ENCODE assay signal across 8 cellular contexts in the genomic region with DNA sequence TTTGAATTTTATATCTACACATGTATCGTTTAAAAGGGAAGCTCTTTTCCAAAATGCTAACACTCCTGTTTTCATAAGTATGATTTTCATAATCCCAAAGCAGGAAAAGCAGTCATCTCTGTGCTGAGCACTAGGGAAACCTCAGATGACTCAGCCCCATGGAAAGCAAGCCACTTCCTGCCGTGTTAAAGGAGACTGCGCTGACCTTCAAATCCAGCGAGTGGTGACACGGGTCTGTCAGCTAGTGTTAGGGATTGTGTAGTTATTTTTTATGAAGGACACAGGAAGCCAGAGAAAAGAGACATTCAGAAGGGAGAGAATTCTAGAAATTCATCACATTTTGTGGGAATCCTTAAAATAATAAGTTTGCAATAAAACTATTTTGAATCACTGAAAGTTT. TPM values are rescaled to one million over a fixed set of nuclear protein-coding genes. Genes with fewer than 3 reads are reported as not detected.
A peak's percentile ranks its signal among the peaks of the same experiment; 100 is the strongest.
DNase-seq lines count a peak whose midpoint lies in the region; ATAC-seq, FAIRE-seq and TF ChIP-seq lines count a peak whose summit lies in the region.

No MANE protein-coding gene starts in this region.

- peaks cover 5% of the 10 kb centered on the region for H3K27me3 Mint-ChIP-seq in activated CD4-positive, alpha-beta memory T cell treated with anti-CD3 and anti-CD28 coated beads for 36 hours
- peaks cover 17% of the 10 kb centered on the region for H3K27me3 Mint-ChIP-seq in stimulated activated naive CD8-positive, alpha-beta T cell treated with anti-CD3 and anti-CD28 coated beads, Interleukin-15, amount 100 ng/mL, for 72 hours

- peak overlapping the region; percentile 62 for H3K4me2 ChIP-seq in A549

- peak; percentile 49 for FAIRE-seq in A549 (lab: Jason Lieb, UNC)

- H3K4me1 Mint-ChIP-seq in activated CD4-positive, alpha-beta memory T cell treated with anti-CD3 and anti-CD28 coated beads for 36 hours (ENCODE audit: low read depth) = peaks cover 27% of the 10 kb centered on the region
- H3K4me1 Mint-ChIP-seq in stimulated activated naive CD8-positive, alpha-beta T cell treated with anti-CD3 and anti-CD28 coated beads, Interleukin-15, amount 100 ng/mL, for 72 hours = peaks cover 29% of the 10 kb centered on the region

- WGBS in A549 (ENCODE audit: missing lambda C conversion rate) = 6% methylated on average over 5 of the region's 5 CpGs
- WGBS in heart right ventricle, 2 donors = 12% methylated on average over 5 of the region's 5 CpGs

- no peaks in the 10 kb centered on the region for H3K9me3 Mint-ChIP-seq in activated CD4-positive, alpha-beta memory T cell treated with anti-CD3 and anti-CD28 coated beads for 36 hours
- H3K9me3 Mint-ChIP-seq in stimulated activated naive CD8-positive, alpha-beta T cell treated with anti-CD3 and anti-CD28 coated beads, Interleukin-15, amount 100 ng/mL, for 72 hours = no peaks in the 10 kb centered on the region

- TF ChIP-seq EP300 in A549 (IDR thresholded peaks at IDR 0.05) = no peak

- no peak overlapping the region for H3K4me3 Mint-ChIP-seq in activated CD4-positive, alpha-beta memory T cell treated with anti-CD3 and anti-CD28 coated beads for 36 hours
- H3K4me3 Mint-ChIP-seq in stimulated activated naive CD8-positive, alpha-beta T cell treated with anti-CD3 and anti-CD28 coated beads, Interleukin-15, amount 100 ng/mL, for 72 hours = no peak overlapping the region

- H3K4me3 ChIP-seq in A549 = no peak overlapping the region
- no peak overlapping the region for H3K4me3 ChIP-seq in heart right ventricle

- H3K9me3 ChIP-seq in A549 (no peaks in the 10 kb centered on the region), heart right ventricle (no peaks in the 10 kb centered on the region)

- H3K27ac Mint-ChIP-seq in activated CD4-positive, alpha-beta memory T cell treated with anti-CD3 and anti-CD28 coated beads for 36 hours = no peak overlapping the region
- no peak overlapping the region for H3K27ac Mint-ChIP-seq in stimulated activated naive CD8-positive, alpha-beta T cell treated with anti-CD3 and anti-CD28 coated beads, Interleukin-15, amount 100 ng/mL, for 72 hours

- DNase-seq in A549 (ENCODE audit: low read depth in 1 of 2, low spot score in 1 of 2) = peak; percentile 66 to 87
- peak; percentile 92 for DNase-seq in HT1080 (ENCODE audit: low read depth)
- DNase-seq in activated CD4-positive, alpha-beta memory T cell treated with anti-CD3 and anti-CD28 coated beads for 36 hours = peak; percentile 37
- peak in 1 of 2 donors; percentile 82 for DNase-seq in heart right ventricle
- peak in 1 of 2 donors; percentile 8 for DNase-seq in stimulated activated naive CD8-positive, alpha-beta T cell treated with anti-CD3 and anti-CD28 coated beads, Interleukin-15, amount 100 ng/mL, for 72 hours
- no peak for DNase-seq in activated CD4-positive, CD25-positive, alpha-beta regulatory T cell (lab: John Stamatoyannopoulos, UW)
- DNase-seq in inferior parietal cortex (ENCODE audit: extremely low spot score) = no peak

- no peaks in the 10 kb centered on the region for H3K36me3 Mint-ChIP-seq in activated CD4-positive, alpha-beta memory T cell treated with anti-CD3 and anti-CD28 coated beads for 36 hours

- no peaks in the 10 kb centered on the region for H3K36me3 ChIP-seq in heart right ventricle

- POLR2A ChIA-PET in A549 (lab: Yijun Ruan, JAX) = interaction anchor here (0.6 to 1.3 kb wide), 3 partner anchors 93 to 207 kb away, joined by 3 read pairs; a partner anchor contains a TSS
- POLR2A ChIA-PET in activated CD4-positive, alpha-beta memory T cell treated with anti-CD3 and anti-CD28 coated beads for 36 hours (lab: Charles Lee) = no interaction called here

- CTCF ChIA-PET in A549 (lab: Yijun Ruan, JAX) = interaction anchor here (1.0 to 1.5 kb wide), 5 partner anchors 21 to 451 kb away, joined by 3 to 4 read pairs (median 3); no protein-coding TSS in a partner anchor
- CTCF ChIA-PET in activated CD4-positive, alpha-beta memory T cell treated with anti-CD3 and anti-CD28 coated beads for 36 hours (lab: Charles Lee) = interaction anchor here (0.8 kb wide), 1 partner anchor 28 kb away, joined by 4 read pairs; no protein-coding TSS in a partner anchor

- TF ChIP-seq CTCF in A549 (IDR thresholded peaks at IDR 0.05) (no peak), heart right ventricle (IDR thresholded peaks at IDR 0.05) (peak in 1 of 9 donors; percentile 11)

- intact Hi-C loops in activated CD4-positive, alpha-beta memory T cell treated with anti-CD3 and anti-CD28 coated beads for 36 hours (cut with micrococcal nuclease) = loop anchor here (10.0 kb wide), 2 partner anchors 282 to 352 kb away; a partner anchor contains a TSS
- intact Hi-C loops in heart right ventricle (cut with DNase I) = loop anchor here in 3 of 10 donors (5.0 to 10.0 kb wide), 3 partner anchors 52 to 59 kb away; a partner anchor contains a TSS

- H3K4me1 ChIP-seq in A549 = peaks cover 22% of the 10 kb centered on the region
- peaks cover 10 to 72% (median 34%) of the 10 kb centered on the region in 9 donors for H3K4me1 ChIP-seq in heart right ventricle

- no peaks in the 10 kb centered on the region for H3K27me3 ChIP-seq in heart right ventricle

- no peak for TF ChIP-seq RAD21 in A549 (conservative IDR thresholded peaks at IDR 0.05 in 1 of 2, IDR thresholded peaks at IDR 0.05 in 1 of 2)

- ATAC-seq in A549 (peak; percentile 84 to 87), heart right ventricle (peak; percentile 87 to 97 (median 92)), HG02938 (IDR thresholded peaks at IDR 0.05; ENCODE audit: unreplicated experiment) (no peak)
- ATAC-seq in stimulated activated naive CD8-positive, alpha-beta T cell treated with anti-CD3 and anti-CD28 coated beads, Interleukin-15, amount 100 ng/mL, for 72 hours = peak; percentile 57

- no peak for TF ChIP-seq POLR2A in A549 (IDR thresholded peaks at IDR 0.05; ENCODE audit: low read length)

- H3K27ac ChIP-seq in A549 (peak overlapping the region; percentile 47 to 71), heart right ventricle (peak overlapping the region in 9 of 10 donors; percentile 57 to 95 (median 76))

TF ChIP-seq in A549, 52 proteins besides CTCF, POLR2A, EP300 and RAD21:
- TF ChIP-seq, protein P1, sequence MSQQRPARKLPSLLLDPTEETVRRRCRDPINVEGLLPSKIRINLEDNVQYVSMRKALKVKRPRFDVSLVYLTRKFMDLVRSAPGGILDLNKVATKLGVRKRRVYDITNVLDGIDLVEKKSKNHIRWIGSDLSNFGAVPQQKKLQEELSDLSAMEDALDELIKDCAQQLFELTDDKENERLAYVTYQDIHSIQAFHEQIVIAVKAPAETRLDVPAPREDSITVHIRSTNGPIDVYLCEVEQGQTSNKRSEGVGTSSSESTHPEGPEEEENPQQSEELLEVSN (IDR thresholded peaks at IDR 0.05; ENCODE audit: borderline replicate concordance, low read depth) = no peak
- TF ChIP-seq FOSL2 (IDR thresholded peaks at IDR 0.05) (peak; percentile 71), FOSL2 (CRISPR knock-in tag; IDR thresholded peaks at IDR 0.05) (peak; percentile 66), ESRRA (IDR thresholded peaks at IDR 0.05; ENCODE audit: borderline replicate concordance, low read length) (peak; percentile 86)

RNA-seq across cellular contexts. Expression of a gene that starts 57.0 kb away (rescaled TPM):
- not detected in 2 replicates for polyA plus RNA-seq in A549 (2011; rRNA removed)
- not detected in 2 replicates for polyA plus RNA-seq in A549 (2012; cell fraction: cytosol; rRNA removed)
- polyA plus RNA-seq in A549 (2012; cell fraction: nucleus; rRNA removed) = not detected in 2 replicates
- not detected in 3 replicates for polyA plus RNA-seq in A549 (2017; fragmentation: RNase III; extraction: RNeasy Plus Mini Kit Qiagen cat#74134 plus additional on column Dnase treatment)
- not detected in 2 replicates for polyA minus RNA-seq in A549 (2011; rRNA and poly(A)+ RNA removed)
- 0.03 and 0.20 TPM in 2 replicates for total RNA-seq in HT1080 (2014; rRNA removed; shearing (Covaris generic))
- polyA plus RNA-seq in HT1080 (2015; cell fraction: cytosol; rRNA removed) = 0.07 and 0.10 TPM in 2 replicates
- 0.17 and 0.24 TPM in 2 replicates for polyA plus RNA-seq in HT1080 (2015; cell fraction: nucleus; rRNA removed)
- total RNA-seq in activated CD4-positive, alpha-beta memory T cell treated with anti-CD3 and anti-CD28 coated beads for 36 hours = 1 to 10 TPM; 1.8 to 1.9 TPM
- 10 to 100 TPM; 29.6 to 85.0 (median 40.0) TPM for total RNA-seq in heart right ventricle
- 10 to 100 TPM; 12.7 to 24.9 TPM for polyA plus RNA-seq in heart right ventricle

Comparison
In these comparisons a context has a peak if more than half of its experiments do, and no peak if none do; other contexts are left out.
1. DNase-seq: peak in A549 (2 of 2), HT1080 (single experiment) and activated CD4-positive, alpha-beta memory T cell treated with anti-CD3 and anti-CD28 coated beads for 36 hours (single experiment); none in activated CD4-positive, CD25-positive, alpha-beta regulatory T cell (0 of 4) and inferior parietal cortex (single experiment).
2. RNA of a gene that starts 57.0 kb away (total RNA-seq): 29.6 to 85.0 TPM in heart right ventricle; 1.8 to 1.9 TPM in activated CD4-positive, alpha-beta memory T cell treated with anti-CD3 and anti-CD28 coated beads for 36 hours and 0.03 to 0.20 TPM in HT1080; every median in the first group is over 10 times any median in the second.